Comparison of ENCODE assay signal across 8 cellular contexts in the genomic region with DNA sequence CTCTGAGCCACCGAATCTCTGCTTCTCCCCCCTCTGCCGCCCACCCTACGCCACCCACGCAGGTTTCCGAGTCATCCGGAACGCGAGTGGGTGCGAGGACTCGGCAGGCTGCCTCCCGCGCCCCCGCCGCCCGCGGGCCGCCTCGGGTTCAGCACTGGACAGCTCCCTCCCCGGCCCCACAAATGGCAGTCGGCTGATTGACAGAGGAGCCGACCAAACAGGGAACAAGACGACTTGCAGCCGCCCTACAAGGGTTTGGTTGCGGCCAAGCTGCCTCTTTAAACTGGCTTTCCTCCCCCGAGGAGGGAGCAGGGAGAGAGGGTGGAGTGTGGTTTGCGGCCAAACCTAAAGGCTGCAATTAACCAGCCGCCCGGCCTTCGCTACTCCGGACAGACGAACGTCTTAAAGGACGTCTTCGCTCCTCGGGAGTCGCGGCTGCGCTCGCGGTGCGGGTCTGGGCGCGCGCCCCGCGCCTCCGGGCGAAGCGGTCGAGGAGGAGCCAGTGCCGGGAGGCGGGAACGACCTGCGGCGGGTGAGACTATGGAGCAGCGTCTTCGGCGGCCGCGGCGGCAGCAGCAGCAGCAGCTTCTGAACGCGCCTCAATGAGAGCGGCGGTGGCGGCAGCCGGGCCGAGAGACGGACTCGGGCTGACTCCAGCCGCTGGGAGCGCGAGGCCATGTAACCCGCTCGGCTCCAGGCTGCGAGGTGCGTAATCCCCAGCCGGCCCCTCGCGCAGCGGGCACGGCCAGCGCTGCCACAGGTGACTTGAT. TPM values are rescaled to one million over a fixed set of nuclear protein-coding genes. Genes with fewer than 3 reads are reported as not detected.
DNase-seq lines count a peak whose midpoint lies in the region; ATAC-seq and TF ChIP-seq lines count a peak whose summit lies in the region.

A gene with protein sequence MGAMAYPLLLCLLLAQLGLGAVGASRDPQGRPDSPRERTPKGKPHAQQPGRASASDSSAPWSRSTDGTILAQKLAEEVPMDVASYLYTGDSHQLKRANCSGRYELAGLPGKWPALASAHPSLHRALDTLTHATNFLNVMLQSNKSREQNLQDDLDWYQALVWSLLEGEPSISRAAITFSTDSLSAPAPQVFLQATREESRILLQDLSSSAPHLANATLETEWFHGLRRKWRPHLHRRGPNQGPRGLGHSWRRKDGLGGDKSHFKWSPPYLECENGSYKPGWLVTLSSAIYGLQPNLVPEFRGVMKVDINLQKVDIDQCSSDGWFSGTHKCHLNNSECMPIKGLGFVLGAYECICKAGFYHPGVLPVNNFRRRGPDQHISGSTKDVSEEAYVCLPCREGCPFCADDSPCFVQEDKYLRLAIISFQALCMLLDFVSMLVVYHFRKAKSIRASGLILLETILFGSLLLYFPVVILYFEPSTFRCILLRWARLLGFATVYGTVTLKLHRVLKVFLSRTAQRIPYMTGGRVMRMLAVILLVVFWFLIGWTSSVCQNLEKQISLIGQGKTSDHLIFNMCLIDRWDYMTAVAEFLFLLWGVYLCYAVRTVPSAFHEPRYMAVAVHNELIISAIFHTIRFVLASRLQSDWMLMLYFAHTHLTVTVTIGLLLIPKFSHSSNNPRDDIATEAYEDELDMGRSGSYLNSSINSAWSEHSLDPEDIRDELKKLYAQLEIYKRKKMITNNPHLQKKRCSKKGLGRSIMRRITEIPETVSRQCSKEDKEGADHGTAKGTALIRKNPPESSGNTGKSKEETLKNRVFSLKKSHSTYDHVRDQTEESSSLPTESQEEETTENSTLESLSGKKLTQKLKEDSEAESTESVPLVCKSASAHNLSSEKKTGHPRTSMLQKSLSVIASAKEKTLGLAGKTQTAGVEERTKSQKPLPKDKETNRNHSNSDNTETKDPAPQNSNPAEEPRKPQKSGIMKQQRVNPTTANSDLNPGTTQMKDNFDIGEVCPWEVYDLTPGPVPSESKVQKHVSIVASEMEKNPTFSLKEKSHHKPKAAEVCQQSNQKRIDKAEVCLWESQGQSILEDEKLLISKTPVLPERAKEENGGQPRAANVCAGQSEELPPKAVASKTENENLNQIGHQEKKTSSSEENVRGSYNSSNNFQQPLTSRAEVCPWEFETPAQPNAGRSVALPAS (N-terminal part only) (plus strand): TSS at position 541 of the 770 bp plus-strand sequence. CDS start 420 bp downstream, outside the sequence.

- no peak within 1 kb of the TSS for H4K8ac ChIP-seq in mesendoderm (ENCODE audit: low read depth, low read length)

- peak; percentile 68 for DNase-seq in COR-L47 (lab: John Stamatoyannopoulos, UW)
- peak; percentile 22 for DNase-seq in NCI-H524 treated with DMSO at 0.1 percent for 48 hours (lab: John Stamatoyannopoulos, UW)
- DNase-seq in activated T-cell treated with anti-CD3 and anti-CD28 coated beads for 48 hours (ENCODE audit: low read depth): peak; percentile 48
- peak; percentile 59 for DNase-seq in epithelial cell of proximal tubule (ENCODE audit: low read depth)
- peak; percentile 99 for DNase-seq in mesendoderm
- DNase-seq in stimulated activated CD8-positive, alpha-beta memory T cell treated with anti-CD3 and anti-CD28 coated beads, Interleukin-12 subunit alpha, Interleukin-12 subunit beta, amount 100 ng/mL, for 1 hour (ENCODE audit: low read depth): peak; percentile 10
- no peak for DNase-seq in GM19240 (ENCODE audit: insufficient read length, low spot score)

- peak within 1 kb of the TSS; percentile 87 for H3K4me2 ChIP-seq in mesendoderm (ENCODE audit: low read length)

- no peaks in the 10 kb centered on the region for H3K79me2 ChIP-seq in mesendoderm (ENCODE audit: control insufficient read depth, insufficient read depth, low read length)

- WGBS in mesendoderm (ENCODE audit: extremely low coverage, insufficient coverage, low lambda C conversion rate): no CpG with 5 or more reads among the region's 83 CpGs

- H3K4ac ChIP-seq in mesendoderm (ENCODE audit: low read depth, low read length): no peak within 1 kb of the TSS

- no peak within 1 kb of the TSS for H2BK120ac ChIP-seq in mesendoderm (ENCODE audit: low read depth, low read length)

- no peak within 1 kb of the TSS for H3K27ac ChIP-seq in mesendoderm (ENCODE audit: low read depth, low read length)

- H3K18ac ChIP-seq in mesendoderm (ENCODE audit: low read length): no peak within 1 kb of the TSS

- H4K5ac ChIP-seq in mesendoderm (ENCODE audit: low read length): no peak within 1 kb of the TSS

- ATAC-seq in HG02852 (IDR thresholded peaks at IDR 0.05; ENCODE audit: unreplicated experiment): peak; percentile 60

- no peak within 1 kb of the TSS for H2AK5ac ChIP-seq in mesendoderm (ENCODE audit: low read length)

- H3K27me3 ChIP-seq in mesendoderm (ENCODE audit: insufficient read depth, low read length, poor library complexity): peaks cover 6% of the 10 kb centered on the region

- H3K4me3 ChIP-seq in epithelial cell of proximal tubule (ENCODE audit: low read depth, low read length) (peak within 1 kb of the TSS; percentile 77), mesendoderm (ENCODE audit: low read length) (peak within 1 kb of the TSS; percentile 71)

- no peaks in the 10 kb centered on the region for H3K36me3 ChIP-seq in mesendoderm (ENCODE audit: control insufficient read depth, insufficient read depth, low read length)

- no peaks in the 10 kb centered on the region for H3K4me1 ChIP-seq in mesendoderm (ENCODE audit: control insufficient read depth, low read depth, low read length)

- TF ChIP-seq CTCF in epithelial cell of proximal tubule (conservative IDR thresholded peaks at IDR 0.05; ENCODE audit: low read depth, low read length): no peak

- H3K23ac ChIP-seq in mesendoderm (ENCODE audit: low read length): peak within 1 kb of the TSS; percentile 74

- peak within 1 kb of the TSS; percentile 51 for H3K9ac ChIP-seq in mesendoderm (ENCODE audit: low read length)

- H3K56ac ChIP-seq in mesendoderm (ENCODE audit: low read length): peak within 1 kb of the TSS; percentile 65

- H3K79me1 ChIP-seq in mesendoderm (ENCODE audit: low read length): no peaks in the 10 kb centered on the region

- H2BK15ac ChIP-seq in mesendoderm (replicated peaks; ENCODE audit: low read depth): no peak within 1 kb of the TSS

- H2BK5ac ChIP-seq in mesendoderm (ENCODE audit: low read length): no peak within 1 kb of the TSS

RNA-seq across cellular contexts. Expression of the gene that starts here (rescaled TPM):
- not detected in 2 replicates for total RNA-seq in epithelial cell of proximal tubule
- 0.18 TPM for polyA plus RNA-seq in mesendoderm (2013, experiment 1 of 2)
- 0.18 TPM for polyA plus RNA-seq in mesendoderm (2013, experiment 2 of 2)

Comparison
In these comparisons a context has a peak if more than half of its experiments do, and no peak if none do; other contexts are left out.
1. Peak in DNase-seq and H3K4me3 ChIP-seq in epithelial cell of proximal tubule; RNA of the gene not detected or under 1 TPM.